ENCODE assay signal across 19 cellular contexts in genomic region chr3:52350981-52351761, GRCh38.
"Had no signal": no experiment of that assay in that cellular context is flagged by ENCODE, and none has a peak within 500 bp of the region (broad histone marks: within the 10 kb centered on the region; RNA-seq: fewer than 3 reads in every experiment).

No MANE protein-coding gene starts in this region.

- H3K9me3 ChIP-seq: esophagus squamous epithelium, gastroesophageal sphincter, stomach, suprapubic skin, tibial nerve had no signal

- H3K4me3 ChIP-seq: esophagus squamous epithelium, gastroesophageal sphincter, stomach, suprapubic skin, tibial nerve had no signal

- DNase-seq: activated CD4-positive, alpha-beta T cell treated with anti-CD3 and anti-CD28 coated beads for 36 hours; activated CD4-positive, alpha-beta T cell treated with anti-CD3 and anti-CD28 coated beads, Interleukin-2, amount 50 U/mL, for 48 hours; activated naive CD4-positive, alpha-beta T cell treated with Interleukin-2 at 50 U/mL for 16 hours; activated naive CD8-positive, alpha-beta T cell treated with anti-CD3 and anti-CD28 coated beads, Interleukin-2, amount 10 ng/mL, durations not matched to agents 7 days and 5 days; activated T-cell treated with anti-CD3 and anti-CD28 coated beads, Interleukin-2, amount 50 U/mL, for 48 hours; amniotic stem cell; cerebellar nuclear complex; cortex of kidney; endodermal cell; esophagus squamous epithelium; naive thymus-derived CD4-positive, alpha-beta T cell; stimulated activated CD4-positive, alpha-beta T cell treated with anti-CD3 and anti-CD28 coated beads, Interleukin-12 subunit alpha, Interleukin-12 subunit beta, amount 100 ng/mL, for 4 hours; stomach; T-helper 9 cell had no signal

- H3K27me3 ChIP-seq: esophagus squamous epithelium, gastroesophageal sphincter, stomach, suprapubic skin, tibial nerve had no signal

- H3K27ac ChIP-seq: esophagus squamous epithelium, gastroesophageal sphincter, stomach, suprapubic skin, tibial nerve had no signal

- H3K4me1 ChIP-seq: suprapubic skin had no signal

- ATAC-seq: activated CD4-positive, alpha-beta T cell treated with anti-CD3 and anti-CD28 coated beads for 36 hours; gastroesophageal sphincter; left lobe of liver; naive thymus-derived CD4-positive, alpha-beta T cell; WTC11 had no signal
